1 cellular context compared by ENCODE assay signal in the genomic region with DNA sequence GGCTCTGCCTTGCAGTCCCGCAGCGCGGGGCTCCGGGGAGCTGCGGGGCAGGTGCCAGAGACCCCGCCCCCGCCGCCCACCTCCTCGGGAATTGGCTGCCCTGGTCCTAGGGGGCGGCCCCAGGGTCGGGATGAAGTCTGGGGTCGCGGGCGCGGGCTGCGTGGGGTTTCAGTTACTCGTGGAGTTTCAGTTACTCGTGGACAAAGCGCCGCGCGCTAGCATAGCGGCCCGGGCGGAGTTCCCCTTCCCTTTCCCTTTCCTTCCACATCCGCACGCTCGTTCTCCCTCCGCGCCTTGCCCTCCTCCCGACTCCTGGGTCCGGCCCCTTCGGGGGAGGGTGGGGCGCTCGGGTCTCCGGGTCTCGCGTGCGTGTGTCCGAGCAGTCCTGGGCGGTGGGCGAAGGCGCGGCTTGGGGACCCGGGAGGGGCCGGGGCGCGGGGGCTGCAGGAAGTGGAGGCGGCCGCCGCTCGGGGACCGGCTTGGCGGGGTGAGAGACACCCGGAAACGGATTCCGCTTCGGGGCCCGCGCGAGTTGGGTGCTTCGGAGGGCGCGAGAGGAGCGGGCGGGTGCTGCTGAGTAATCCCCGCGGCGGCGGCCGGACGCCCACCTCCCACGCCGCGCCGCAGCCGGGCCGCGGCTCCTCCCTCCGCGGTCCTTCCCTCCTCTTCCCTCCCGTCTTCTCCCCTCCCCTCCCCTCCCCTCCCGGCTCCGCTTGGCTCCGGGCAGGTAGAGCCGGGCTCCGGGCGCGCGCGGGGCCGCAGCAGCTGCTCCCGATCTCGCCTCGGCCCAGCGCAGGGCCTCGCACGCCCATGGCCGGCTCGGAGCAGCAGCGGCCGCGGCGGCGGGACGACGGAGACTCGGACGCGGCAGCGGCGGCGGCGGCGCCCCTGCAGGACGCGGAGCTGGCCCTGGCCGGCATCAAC.
TF ChIP-seq lines count a peak whose summit lies in the region.

TSS of gene TTC39C (plus strand) at position 693 of the 924 bp plus-strand sequence. CDS start at position 811, 118 bp downstream.

TF ChIP-seq in H1, 55 proteins besides CTCF, POLR2A, EP300 and RAD21 (continued from another document):
- TF ChIP-seq, protein P1, sequence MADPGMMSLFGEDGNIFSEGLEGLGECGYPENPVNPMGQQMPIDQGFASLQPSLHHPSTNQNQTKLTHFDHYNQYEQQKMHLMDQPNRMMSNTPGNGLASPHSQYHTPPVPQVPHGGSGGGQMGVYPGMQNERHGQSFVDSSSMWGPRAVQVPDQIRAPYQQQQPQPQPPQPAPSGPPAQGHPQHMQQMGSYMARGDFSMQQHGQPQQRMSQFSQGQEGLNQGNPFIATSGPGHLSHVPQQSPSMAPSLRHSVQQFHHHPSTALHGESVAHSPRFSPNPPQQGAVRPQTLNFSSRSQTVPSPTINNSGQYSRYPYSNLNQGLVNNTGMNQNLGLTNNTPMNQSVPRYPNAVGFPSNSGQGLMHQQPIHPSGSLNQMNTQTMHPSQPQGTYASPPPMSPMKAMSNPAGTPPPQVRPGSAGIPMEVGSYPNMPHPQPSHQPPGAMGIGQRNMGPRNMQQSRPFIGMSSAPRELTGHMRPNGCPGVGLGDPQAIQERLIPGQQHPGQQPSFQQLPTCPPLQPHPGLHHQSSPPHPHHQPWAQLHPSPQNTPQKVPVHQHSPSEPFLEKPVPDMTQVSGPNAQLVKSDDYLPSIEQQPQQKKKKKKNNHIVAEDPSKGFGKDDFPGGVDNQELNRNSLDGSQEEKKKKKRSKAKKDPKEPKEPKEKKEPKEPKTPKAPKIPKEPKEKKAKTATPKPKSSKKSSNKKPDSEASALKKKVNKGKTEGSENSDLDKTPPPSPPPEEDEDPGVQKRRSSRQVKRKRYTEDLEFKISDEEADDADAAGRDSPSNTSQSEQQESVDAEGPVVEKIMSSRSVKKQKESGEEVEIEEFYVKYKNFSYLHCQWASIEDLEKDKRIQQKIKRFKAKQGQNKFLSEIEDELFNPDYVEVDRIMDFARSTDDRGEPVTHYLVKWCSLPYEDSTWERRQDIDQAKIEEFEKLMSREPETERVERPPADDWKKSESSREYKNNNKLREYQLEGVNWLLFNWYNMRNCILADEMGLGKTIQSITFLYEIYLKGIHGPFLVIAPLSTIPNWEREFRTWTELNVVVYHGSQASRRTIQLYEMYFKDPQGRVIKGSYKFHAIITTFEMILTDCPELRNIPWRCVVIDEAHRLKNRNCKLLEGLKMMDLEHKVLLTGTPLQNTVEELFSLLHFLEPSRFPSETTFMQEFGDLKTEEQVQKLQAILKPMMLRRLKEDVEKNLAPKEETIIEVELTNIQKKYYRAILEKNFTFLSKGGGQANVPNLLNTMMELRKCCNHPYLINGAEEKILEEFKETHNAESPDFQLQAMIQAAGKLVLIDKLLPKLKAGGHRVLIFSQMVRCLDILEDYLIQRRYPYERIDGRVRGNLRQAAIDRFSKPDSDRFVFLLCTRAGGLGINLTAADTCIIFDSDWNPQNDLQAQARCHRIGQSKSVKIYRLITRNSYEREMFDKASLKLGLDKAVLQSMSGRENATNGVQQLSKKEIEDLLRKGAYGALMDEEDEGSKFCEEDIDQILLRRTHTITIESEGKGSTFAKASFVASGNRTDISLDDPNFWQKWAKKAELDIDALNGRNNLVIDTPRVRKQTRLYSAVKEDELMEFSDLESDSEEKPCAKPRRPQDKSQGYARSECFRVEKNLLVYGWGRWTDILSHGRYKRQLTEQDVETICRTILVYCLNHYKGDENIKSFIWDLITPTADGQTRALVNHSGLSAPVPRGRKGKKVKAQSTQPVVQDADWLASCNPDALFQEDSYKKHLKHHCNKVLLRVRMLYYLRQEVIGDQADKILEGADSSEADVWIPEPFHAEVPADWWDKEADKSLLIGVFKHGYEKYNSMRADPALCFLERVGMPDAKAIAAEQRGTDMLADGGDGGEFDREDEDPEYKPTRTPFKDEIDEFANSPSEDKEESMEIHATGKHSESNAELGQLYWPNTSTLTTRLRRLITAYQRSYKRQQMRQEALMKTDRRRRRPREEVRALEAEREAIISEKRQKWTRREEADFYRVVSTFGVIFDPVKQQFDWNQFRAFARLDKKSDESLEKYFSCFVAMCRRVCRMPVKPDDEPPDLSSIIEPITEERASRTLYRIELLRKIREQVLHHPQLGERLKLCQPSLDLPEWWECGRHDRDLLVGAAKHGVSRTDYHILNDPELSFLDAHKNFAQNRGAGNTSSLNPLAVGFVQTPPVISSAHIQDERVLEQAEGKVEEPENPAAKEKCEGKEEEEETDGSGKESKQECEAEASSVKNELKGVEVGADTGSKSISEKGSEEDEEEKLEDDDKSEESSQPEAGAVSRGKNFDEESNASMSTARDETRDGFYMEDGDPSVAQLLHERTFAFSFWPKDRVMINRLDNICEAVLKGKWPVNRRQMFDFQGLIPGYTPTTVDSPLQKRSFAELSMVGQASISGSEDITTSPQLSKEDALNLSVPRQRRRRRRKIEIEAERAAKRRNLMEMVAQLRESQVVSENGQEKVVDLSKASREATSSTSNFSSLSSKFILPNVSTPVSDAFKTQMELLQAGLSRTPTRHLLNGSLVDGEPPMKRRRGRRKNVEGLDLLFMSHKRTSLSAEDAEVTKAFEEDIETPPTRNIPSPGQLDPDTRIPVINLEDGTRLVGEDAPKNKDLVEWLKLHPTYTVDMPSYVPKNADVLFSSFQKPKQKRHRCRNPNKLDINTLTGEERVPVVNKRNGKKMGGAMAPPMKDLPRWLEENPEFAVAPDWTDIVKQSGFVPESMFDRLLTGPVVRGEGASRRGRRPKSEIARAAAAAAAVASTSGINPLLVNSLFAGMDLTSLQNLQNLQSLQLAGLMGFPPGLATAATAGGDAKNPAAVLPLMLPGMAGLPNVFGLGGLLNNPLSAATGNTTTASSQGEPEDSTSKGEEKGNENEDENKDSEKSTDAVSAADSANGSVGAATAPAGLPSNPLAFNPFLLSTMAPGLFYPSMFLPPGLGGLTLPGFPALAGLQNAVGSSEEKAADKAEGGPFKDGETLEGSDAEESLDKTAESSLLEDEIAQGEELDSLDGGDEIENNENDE (IDR thresholded peaks at IDR 0.05; ENCODE audit: insufficient replicate concordance, low read length) = no peak
- TF ChIP-seq PHF8 (conservative IDR thresholded peaks at IDR 0.05; ENCODE audit: low read depth, low read length) (peak; percentile 46), SUZ12 (IDR thresholded peaks at IDR 0.05; ENCODE audit: low read length) (peak; percentile 18; the same call in 1 of the 2 replicates), CEBPB (IDR thresholded peaks at IDR 0.05; ENCODE audit: low read depth, low read length) (no peak), BACH1 (IDR thresholded peaks at IDR 0.05; ENCODE audit: low read length) (peak; percentile 48), TAF1 (IDR thresholded peaks at IDR 0.05; ENCODE audit: low read depth, low read length) (peak; percentile 3; the same call in 1 of the 2 replicates), ASH2L (IDR thresholded peaks at IDR 0.05; ENCODE audit: low read length) (peak; percentile 70), CTBP2 (IDR thresholded peaks at IDR 0.05; ENCODE audit: borderline replicate concordance, insufficient read depth, insufficient read length, low read length) (peak; percentile 39), BCL11A (IDR thresholded peaks at IDR 0.05; ENCODE audit: low read depth in 2 of 2, low read length in 2 of 2) (no peak), HDAC6 (IDR thresholded peaks at IDR 0.05; ENCODE audit: low read depth, low read length) (no peak), NRF1 (IDR thresholded peaks at IDR 0.05; ENCODE audit: low read depth, low read length) (no peak), EGR1 (IDR thresholded peaks at IDR 0.05; ENCODE audit: borderline replicate concordance, low read depth, low read length) (peak; percentile 51; the same call in 1 of the 2 replicates), KDM4A (IDR thresholded peaks at IDR 0.05; ENCODE audit: low read depth, low read length, severe bottlenecking) (peak; percentile 79), E2F6 (IDR thresholded peaks at IDR 0.05) (no peak), SIN3A (conservative IDR thresholded peaks at IDR 0.05 in 1 of 2, IDR thresholded peaks at IDR 0.05 in 1 of 2; ENCODE audit: low read depth in 1 of 2, low read length in 2 of 2) (peak in 1 of 2 experiments; percentile 27; a peak in 1 of 4 replicates), POLR2AphosphoS5 (IDR thresholded peaks at IDR 0.05; ENCODE audit: low read depth, low read length) (no peak), RBBP5 (IDR thresholded peaks at IDR 0.05; ENCODE audit: borderline replicate concordance, low read depth, low read length) (peak; percentile 49), JUND (IDR thresholded peaks at IDR 0.05; ENCODE audit: low read length) (no peak)
